17 cellular contexts compared by ENCODE assay signal in the genomic region with DNA sequence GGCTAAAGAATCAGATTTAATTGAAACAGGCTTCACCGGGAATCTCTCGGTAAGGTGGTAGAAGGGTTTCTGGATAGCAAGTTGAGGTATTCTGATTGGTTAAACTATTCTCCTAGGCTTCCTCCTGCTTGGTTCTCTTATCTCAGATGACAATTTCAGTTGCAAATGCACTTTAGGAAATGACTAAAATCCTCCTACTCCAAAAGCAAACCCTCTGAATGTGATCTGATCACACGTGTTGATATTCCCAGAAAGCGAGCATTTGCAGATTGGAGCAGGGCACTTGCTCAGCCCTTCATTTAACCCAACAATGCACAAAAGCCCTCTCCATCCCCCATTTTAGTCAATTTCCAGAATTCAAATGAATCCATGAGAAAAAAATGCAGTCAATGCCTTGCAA. TPM values are rescaled to one million over a fixed set of nuclear protein-coding genes. Genes with fewer than 3 reads are reported as not detected.
A peak's percentile ranks its signal among the peaks of the same experiment; 100 is the strongest.
DNase-seq lines count a peak whose midpoint lies in the region; ATAC-seq and TF ChIP-seq lines count a peak whose summit lies in the region.
"Had no signal": no experiment of that assay in that cellular context is flagged by ENCODE, and none has a peak within 500 bp of the region (broad histone marks: within the 10 kb centered on the region; RNA-seq: fewer than 3 reads in every experiment).

No MANE protein-coding gene starts in this region.

- peak overlapping the region; percentile 4 for H3K27ac Mint-ChIP-seq in activated T-cell treated with anti-CD3 and anti-CD28 coated beads, Interleukin-2, amount 50 U/mL, for 24 hours
- peak overlapping the region; percentile 44 to 99 (median 63) for H3K27ac Mint-ChIP-seq in CD8-positive, alpha-beta memory T cell
- H3K27ac Mint-ChIP-seq in activated naive CD8-positive, alpha-beta T cell treated with anti-CD3 and anti-CD28 coated beads, Interleukin-2, amount 50 U/mL, for 24 hours, result peak overlapping the region; percentile 20
- H3K27ac Mint-ChIP-seq in natural killer cell, result peak overlapping the region; percentile 74 to 80

- H3K27ac ChIP-seq in CD8-positive, alpha-beta memory T cell (ENCODE audit: low read depth, low read length), result no peak overlapping the region
- no peak overlapping the region for H3K27ac ChIP-seq in gastroesophageal sphincter
- H3K27ac ChIP-seq: A549 had no signal

- POLR2A ChIA-PET in CD8-positive, alpha-beta memory T cell (lab: Charles Lee), result no interaction called here

- TF ChIP-seq CTCF in natural killer cell (IDR thresholded peaks at IDR 0.05), result no peak
- TF ChIP-seq CTCF in BE2C (IDR thresholded peaks at IDR 0.05; ENCODE audit: low read depth, low read length), result no peak
- TF ChIP-seq CTCF in gastroesophageal sphincter (IDR thresholded peaks at IDR 0.05), result no peak

- H3K36me3 ChIP-seq in CD8-positive, alpha-beta memory T cell (ENCODE audit: insufficient read depth, low read length), result peaks cover 4% of the 10 kb centered on the region
- H3K36me3 ChIP-seq in BE2C (no peaks in the 10 kb centered on the region), gastroesophageal sphincter (peaks cover 0 to 8% of the 10 kb centered on the region in 2 donors)

- DNase-seq in activated T-cell treated with anti-CD3 and anti-CD28 coated beads, Interleukin-2, amount 50 U/mL, for 24 hours, result no peak
- no peak for DNase-seq in activated T-cell treated with anti-CD3 and anti-CD28 coated beads, Interleukin-2, amount 50 U/mL, for 1 hour
- DNase-seq in CD8-positive, alpha-beta memory T cell, result no peak
- no peak for DNase-seq in activated naive CD8-positive, alpha-beta T cell treated with anti-CD3 and anti-CD28 coated beads, Interleukin-2, amount 50 U/mL, for 24 hours
- no peak for DNase-seq in natural killer cell
- DNase-seq in BE2C, result no peak
- DNase-seq: C1 segment of cervical spinal cord, EL, NCI-H1048, NCI-H146, NCI-H2081, NCI-H226, NCI-H524 treated with DMSO at 0.1 percent for 48 hours had no signal

- peaks cover 62% of the 10 kb centered on the region for H3K4me1 ChIP-seq in CD8-positive, alpha-beta memory T cell (ENCODE audit: insufficient read depth, low read length)
- H3K4me1 ChIP-seq in BE2C (no peaks in the 10 kb centered on the region), gastroesophageal sphincter (peaks cover 4 to 70% (median 12%) of the 10 kb centered on the region in 3 donors)
- H3K4me1 ChIP-seq: A549 had no signal

- peaks cover 85% of the 10 kb centered on the region for H3K4me1 Mint-ChIP-seq in activated T-cell treated with anti-CD3 and anti-CD28 coated beads, Interleukin-2, amount 50 U/mL, for 24 hours (ENCODE audit: low read depth)
- peaks cover 87 to 98% (median 97%) of the 10 kb centered on the region in 3 donors for H3K4me1 Mint-ChIP-seq in CD8-positive, alpha-beta memory T cell
- peaks cover 68% of the 10 kb centered on the region for H3K4me1 Mint-ChIP-seq in activated naive CD8-positive, alpha-beta T cell treated with anti-CD3 and anti-CD28 coated beads, Interleukin-2, amount 50 U/mL, for 24 hours
- H3K4me1 Mint-ChIP-seq in natural killer cell, result peaks cover 80 to 89% of the 10 kb centered on the region in 2 donors

- CTCF ChIA-PET in CD8-positive, alpha-beta memory T cell (lab: Charles Lee), result no interaction called here

- no peak for ATAC-seq in activated naive CD8-positive, alpha-beta T cell treated with anti-CD3 and anti-CD28 coated beads, Interleukin-2, amount 50 U/mL, for 24 hours
- ATAC-seq in natural killer cell (no peak), GM21515 (IDR thresholded peaks at IDR 0.05; ENCODE audit: unreplicated experiment) (no peak), gastroesophageal sphincter (no peak)
- ATAC-seq: A549, Right ventricle myocardium inferior had no signal

- H3K36me3 Mint-ChIP-seq in activated T-cell treated with anti-CD3 and anti-CD28 coated beads, Interleukin-2, amount 50 U/mL, for 24 hours (ENCODE audit: low read depth), result peaks cover 50% of the 10 kb centered on the region
- H3K36me3 Mint-ChIP-seq in CD8-positive, alpha-beta memory T cell, result peaks cover 0 to 57% (median 6%) of the 10 kb centered on the region in 3 donors
- peaks cover 9% of the 10 kb centered on the region for H3K36me3 Mint-ChIP-seq in activated naive CD8-positive, alpha-beta T cell treated with anti-CD3 and anti-CD28 coated beads, Interleukin-2, amount 50 U/mL, for 24 hours (ENCODE audit: low read depth)
- no peaks in the 10 kb centered on the region for H3K36me3 Mint-ChIP-seq in natural killer cell

- no peaks in the 10 kb centered on the region for H3K9me3 Mint-ChIP-seq in activated T-cell treated with anti-CD3 and anti-CD28 coated beads, Interleukin-2, amount 50 U/mL, for 24 hours
- H3K9me3 Mint-ChIP-seq in CD8-positive, alpha-beta memory T cell, result no peaks in the 10 kb centered on the region
- H3K9me3 Mint-ChIP-seq in activated naive CD8-positive, alpha-beta T cell treated with anti-CD3 and anti-CD28 coated beads, Interleukin-2, amount 50 U/mL, for 24 hours, result no peaks in the 10 kb centered on the region
- no peaks in the 10 kb centered on the region for H3K9me3 Mint-ChIP-seq in natural killer cell

- no peaks in the 10 kb centered on the region for H3K27me3 Mint-ChIP-seq in activated T-cell treated with anti-CD3 and anti-CD28 coated beads, Interleukin-2, amount 50 U/mL, for 24 hours
- H3K27me3 Mint-ChIP-seq in CD8-positive, alpha-beta memory T cell, result no peaks in the 10 kb centered on the region
- H3K27me3 Mint-ChIP-seq in activated naive CD8-positive, alpha-beta T cell treated with anti-CD3 and anti-CD28 coated beads, Interleukin-2, amount 50 U/mL, for 24 hours, result no peaks in the 10 kb centered on the region
- no peaks in the 10 kb centered on the region for H3K27me3 Mint-ChIP-seq in natural killer cell (ENCODE audit: low read depth in 2 of 2)

- H3K4me3 Mint-ChIP-seq in activated T-cell treated with anti-CD3 and anti-CD28 coated beads, Interleukin-2, amount 50 U/mL, for 24 hours, result no peak overlapping the region
- H3K4me3 Mint-ChIP-seq in CD8-positive, alpha-beta memory T cell, result peak overlapping the region in 5 of 7 donors; percentile 8 to 35 (median 29)
- H3K4me3 Mint-ChIP-seq in activated naive CD8-positive, alpha-beta T cell treated with anti-CD3 and anti-CD28 coated beads, Interleukin-2, amount 50 U/mL, for 24 hours, result no peak overlapping the region
- H3K4me3 Mint-ChIP-seq in natural killer cell, result peak overlapping the region; percentile 7

- no peak overlapping the region for H3K4me3 ChIP-seq in CD8-positive, alpha-beta memory T cell (ENCODE audit: low read length)
- H3K4me3 ChIP-seq in BE2C (ENCODE audit: low read depth, low read length) (no peak overlapping the region), gastroesophageal sphincter (no peak overlapping the region)
- H3K4me3 ChIP-seq: A549 had no signal

- 87 to 88% methylated on average over 3 of the region's 4 CpGs for WGBS in gastroesophageal sphincter (ENCODE audit: low coverage in 1 of 2), 2 donors

- H3K9me3 ChIP-seq in CD8-positive, alpha-beta memory T cell (ENCODE audit: low read length), result no peaks in the 10 kb centered on the region
- H3K9me3 ChIP-seq in BE2C (no peaks in the 10 kb centered on the region), gastroesophageal sphincter (no peaks in the 10 kb centered on the region)
- H3K9me3 ChIP-seq: A549 had no signal

- no peak for TF ChIP-seq EP300 in gastroesophageal sphincter (IDR thresholded peaks at IDR 0.05)

- no peak for TF ChIP-seq POLR2A in gastroesophageal sphincter (IDR thresholded peaks at IDR 0.05)

- intact Hi-C loops in natural killer cell (cut with micrococcal nuclease), result no loop called here

- H3K27me3 ChIP-seq in CD8-positive, alpha-beta memory T cell (ENCODE audit: insufficient read depth, low read length, poor library complexity, severe bottlenecking), result no peaks in the 10 kb centered on the region
- H3K27me3 ChIP-seq in BE2C, result no peaks in the 10 kb centered on the region
- no peaks in the 10 kb centered on the region for H3K27me3 ChIP-seq in gastroesophageal sphincter

RNA-seq across cellular contexts. Expression of a gene that starts 55.6 kb away (rescaled TPM):
- total RNA-seq in CD8-positive, alpha-beta memory T cell, result 10 to 100 TPM; 51.7 to 59.5 TPM
- polyA plus RNA-seq in CD8-positive, alpha-beta memory T cell, result 57.5 TPM
- total RNA-seq in natural killer cell (10 to 100 TPM; 21.7 to 36.7 (median 32.9) TPM), gastroesophageal sphincter (10 to 100 TPM; 14.6 to 34.9 (median 23.8) TPM)
- 48.5 TPM for polyA plus RNA-seq in BE2C (2012; ENCODE audit: insufficient read depth, insufficient read length, low read depth)

Comparison
In these comparisons a context has a peak if more than half of its experiments do, and no peak if none do; other contexts are left out.
1. H3K27ac Mint-ChIP-seq: peak in every context shown above with its lines; median percentile 77 in natural killer cell; 63 in CD8-positive, alpha-beta memory T cell; 20 in activated naive CD8-positive, alpha-beta T cell treated with anti-CD3 and anti-CD28 coated beads, Interleukin-2, amount 50 U/mL, for 24 hours; 4 in activated T-cell treated with anti-CD3 and anti-CD28 coated beads, Interleukin-2, amount 50 U/mL, for 24 hours.
2. H3K4me3 Mint-ChIP-seq: peak in CD8-positive, alpha-beta memory T cell (5 of 7) and natural killer cell (single experiment); none in activated T-cell treated with anti-CD3 and anti-CD28 coated beads, Interleukin-2, amount 50 U/mL, for 24 hours (single experiment) and activated naive CD8-positive, alpha-beta T cell treated with anti-CD3 and anti-CD28 coated beads, Interleukin-2, amount 50 U/mL, for 24 hours (single experiment).